In the genomic region with DNA sequence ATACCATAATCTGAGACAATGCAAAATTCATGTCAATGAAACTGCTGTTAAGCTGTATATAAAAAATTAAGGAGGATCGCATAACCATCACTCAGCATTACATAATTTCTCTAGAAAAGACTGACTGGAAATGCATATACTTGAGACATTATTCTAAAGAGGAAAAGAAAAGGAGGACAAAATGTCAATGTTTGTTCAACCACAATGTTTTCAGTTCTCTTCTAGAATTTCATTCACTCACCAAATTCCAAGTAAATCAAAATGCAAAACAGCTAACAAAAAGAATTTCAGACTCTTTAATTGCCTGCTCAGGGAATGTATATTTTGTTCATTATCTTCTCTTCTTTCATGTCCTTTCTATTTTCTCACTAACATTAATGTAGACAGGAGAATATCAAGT, we compare ENCODE assay signal across 1 cellular context.
TF ChIP-seq lines count a peak whose summit lies in the region.

No MANE protein-coding gene starts in this region.

TF ChIP-seq in GM23338, 12 proteins besides CTCF, POLR2A, EP300 and RAD21 (continued from another document):
- TF ChIP-seq STAT1 (IDR thresholded peaks at IDR 0.05; ENCODE audit: unreplicated experiment): no peak
- no peak for TF ChIP-seq ZNF114 (CRISPR knock-in tag; IDR thresholded peaks at IDR 0.05)
- TF ChIP-seq ZNF331 (CRISPR knock-in tag; IDR thresholded peaks at IDR 0.05; ENCODE audit: low read depth): no peak
- TF ChIP-seq EZH2phosphoT487 (IDR thresholded peaks at IDR 0.05; ENCODE audit: unreplicated experiment): no peak
- TF ChIP-seq, protein P1, sequence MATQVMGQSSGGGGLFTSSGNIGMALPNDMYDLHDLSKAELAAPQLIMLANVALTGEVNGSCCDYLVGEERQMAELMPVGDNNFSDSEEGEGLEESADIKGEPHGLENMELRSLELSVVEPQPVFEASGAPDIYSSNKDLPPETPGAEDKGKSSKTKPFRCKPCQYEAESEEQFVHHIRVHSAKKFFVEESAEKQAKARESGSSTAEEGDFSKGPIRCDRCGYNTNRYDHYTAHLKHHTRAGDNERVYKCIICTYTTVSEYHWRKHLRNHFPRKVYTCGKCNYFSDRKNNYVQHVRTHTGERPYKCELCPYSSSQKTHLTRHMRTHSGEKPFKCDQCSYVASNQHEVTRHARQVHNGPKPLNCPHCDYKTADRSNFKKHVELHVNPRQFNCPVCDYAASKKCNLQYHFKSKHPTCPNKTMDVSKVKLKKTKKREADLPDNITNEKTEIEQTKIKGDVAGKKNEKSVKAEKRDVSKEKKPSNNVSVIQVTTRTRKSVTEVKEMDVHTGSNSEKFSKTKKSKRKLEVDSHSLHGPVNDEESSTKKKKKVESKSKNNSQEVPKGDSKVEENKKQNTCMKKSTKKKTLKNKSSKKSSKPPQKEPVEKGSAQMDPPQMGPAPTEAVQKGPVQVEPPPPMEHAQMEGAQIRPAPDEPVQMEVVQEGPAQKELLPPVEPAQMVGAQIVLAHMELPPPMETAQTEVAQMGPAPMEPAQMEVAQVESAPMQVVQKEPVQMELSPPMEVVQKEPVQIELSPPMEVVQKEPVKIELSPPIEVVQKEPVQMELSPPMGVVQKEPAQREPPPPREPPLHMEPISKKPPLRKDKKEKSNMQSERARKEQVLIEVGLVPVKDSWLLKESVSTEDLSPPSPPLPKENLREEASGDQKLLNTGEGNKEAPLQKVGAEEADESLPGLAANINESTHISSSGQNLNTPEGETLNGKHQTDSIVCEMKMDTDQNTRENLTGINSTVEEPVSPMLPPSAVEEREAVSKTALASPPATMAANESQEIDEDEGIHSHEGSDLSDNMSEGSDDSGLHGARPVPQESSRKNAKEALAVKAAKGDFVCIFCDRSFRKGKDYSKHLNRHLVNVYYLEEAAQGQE (IDR thresholded peaks at IDR 0.05; ENCODE audit: unreplicated experiment): no peak
- TF ChIP-seq JUNB (IDR thresholded peaks at IDR 0.05; ENCODE audit: unreplicated experiment): no peak
